1 cellular context compared by ENCODE assay signal in the genomic region with DNA sequence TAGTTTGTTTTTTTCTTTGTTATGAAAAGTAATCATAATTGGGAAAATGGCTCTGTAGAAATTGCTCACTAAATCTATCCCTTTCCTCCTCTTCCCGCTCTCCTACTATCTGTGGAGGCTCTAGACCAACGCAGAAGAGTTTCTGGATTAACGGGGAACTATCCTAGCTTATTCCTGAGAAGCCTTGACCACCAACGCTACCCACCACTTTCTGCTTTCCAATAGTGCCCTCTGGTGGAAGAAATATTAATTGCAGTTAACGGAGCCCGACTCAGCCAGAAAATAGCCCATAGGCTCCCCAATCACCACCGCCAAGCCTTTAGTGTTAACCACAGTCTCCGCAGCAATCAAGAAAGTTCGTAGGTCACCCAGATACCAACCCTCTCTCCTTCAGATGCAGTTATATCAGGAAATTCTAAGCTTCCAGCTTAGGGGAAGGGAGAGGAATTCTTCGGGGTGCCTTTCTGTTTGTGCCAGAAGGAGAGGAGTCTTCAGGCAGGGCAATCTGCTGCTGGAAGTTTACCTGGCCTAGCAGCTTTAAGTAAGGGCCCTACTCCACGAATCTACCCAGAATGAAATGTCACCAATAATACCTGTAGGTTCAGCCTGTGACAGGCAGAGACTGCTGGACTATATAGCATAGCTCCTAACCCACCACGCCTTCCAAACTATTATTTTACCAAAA.
A peak's percentile ranks its signal among the peaks of the same experiment; 100 is the strongest.
TF ChIP-seq lines count a peak whose summit lies in the region.

No MANE protein-coding gene starts in this region.

TF ChIP-seq in K562, 482 proteins besides CTCF, POLR2A, EP300 and RAD21 (continued from another document):
- TF ChIP-seq, protein P1, sequence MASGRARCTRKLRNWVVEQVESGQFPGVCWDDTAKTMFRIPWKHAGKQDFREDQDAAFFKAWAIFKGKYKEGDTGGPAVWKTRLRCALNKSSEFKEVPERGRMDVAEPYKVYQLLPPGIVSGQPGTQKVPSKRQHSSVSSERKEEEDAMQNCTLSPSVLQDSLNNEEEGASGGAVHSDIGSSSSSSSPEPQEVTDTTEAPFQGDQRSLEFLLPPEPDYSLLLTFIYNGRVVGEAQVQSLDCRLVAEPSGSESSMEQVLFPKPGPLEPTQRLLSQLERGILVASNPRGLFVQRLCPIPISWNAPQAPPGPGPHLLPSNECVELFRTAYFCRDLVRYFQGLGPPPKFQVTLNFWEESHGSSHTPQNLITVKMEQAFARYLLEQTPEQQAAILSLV (tag; IDR thresholded peaks at IDR 0.05), result no peak
- peak; percentile 23; the same call in 1 of the 2 replicates for TF ChIP-seq STAG1 (CRISPR knock-in tag; IDR thresholded peaks at IDR 0.05; ENCODE audit: borderline replicate concordance)
- no peak for TF ChIP-seq PRMT5 (CRISPR knock-in tag; IDR thresholded peaks at IDR 0.05)
- TF ChIP-seq NR2C2 (CRISPR knock-in tag; IDR thresholded peaks at IDR 0.05), result no peak
- TF ChIP-seq NR2C2 (tag; IDR thresholded peaks at IDR 0.05), result 0 out of 2 replicates have a peak, but pooled peaks have one; percentile 27
TF ChIP-seq in K562: peak in this region for 7.
